8 cellular contexts compared by ENCODE assay signal in genomic region chr7:94375713-94376112, GRCh38. TPM values are rescaled to one million over a fixed set of nuclear protein-coding genes. Genes with fewer than 3 reads are reported as not detected.
DNase-seq lines count a peak whose midpoint lies in the region; ATAC-seq, FAIRE-seq and TF ChIP-seq lines count a peak whose summit lies in the region.
"Had no signal": no experiment of that assay in that cellular context is flagged by ENCODE, and none has a peak within 500 bp of the region (broad histone marks: within the 10 kb centered on the region; RNA-seq: fewer than 3 reads in every experiment).

No MANE protein-coding gene starts in this region.

- H3K4me3 ChIP-seq in epithelial cell of esophagus (ENCODE audit: low read length) (no peak overlapping the region), mucosa of descending colon (no peak overlapping the region), uterus (peak overlapping the region; percentile 14 to 18), small intestine (ENCODE audit: low read depth in 1 of 2, low read length in 2 of 2) (no peak overlapping the region)

- H3K4me1 ChIP-seq in mucosa of descending colon (ENCODE audit: low read depth), result no peaks in the 10 kb centered on the region
- H3K4me1 ChIP-seq in uterus, result peaks cover 0 to 5% of the 10 kb centered on the region in 2 donors
- no peaks in the 10 kb centered on the region for H3K4me1 ChIP-seq in small intestine (ENCODE audit: control insufficient read depth in 2 of 2, insufficient read depth in 1 of 2, low read depth in 1 of 2, low read length in 1 of 2)

- TF ChIP-seq POLR2A in uterus (IDR thresholded peaks at IDR 0.05), result no peak

- WGBS in small intestine, 3 donors, result 33 to 60% (median 34%) methylated on average over 1 of the region's 1 CpG

- H3K27ac ChIP-seq in uterus (peak overlapping the region; percentile 89 to 95), small intestine (ENCODE audit: low read depth in 1 of 2, low read length in 1 of 2) (peak overlapping the region in 1 of 2 donors; percentile 89)

- ATAC-seq in mucosa of descending colon (peak; percentile 52), HG02870 (IDR thresholded peaks at IDR 0.05; ENCODE audit: unreplicated experiment) (no peak)

- intact Hi-C loops in mucosa of descending colon (cut with DNase I, micrococcal nuclease) (no loop called here), uterus (cut with DNase I; ENCODE audit: low total_unique reads) (no loop called here)

- no peaks in the 10 kb centered on the region for H3K9me3 ChIP-seq in mucosa of descending colon
- H3K9me3 ChIP-seq in uterus, result no peaks in the 10 kb centered on the region
- H3K9me3 ChIP-seq in small intestine (ENCODE audit: control insufficient read depth, low read depth), result no peaks in the 10 kb centered on the region

- H3K27me3 ChIP-seq in uterus (no peaks in the 10 kb centered on the region), small intestine (ENCODE audit: control insufficient read depth in 2 of 2, insufficient read depth in 2 of 2, low read length in 2 of 2) (no peaks in the 10 kb centered on the region)

- H3K36me3 ChIP-seq in mucosa of descending colon (ENCODE audit: low read depth) (no peaks in the 10 kb centered on the region), uterus (no peaks in the 10 kb centered on the region), small intestine (ENCODE audit: control insufficient read depth in 2 of 2, insufficient read depth in 2 of 2, low read length in 2 of 2) (no peaks in the 10 kb centered on the region)

- DNase-seq in NCI-H226 (peak; percentile 53), epithelial cell of esophagus (ENCODE audit: low read depth) (peak; percentile 37), mucosa of descending colon (peak in 1 of 3 donors; percentile 23), uterus (peak; percentile 35 to 63), small intestine (no peak), anterior cingulate cortex (lab: John Stamatoyannopoulos, UW) (no peak)
- DNase-seq: activated CD8-positive, alpha-beta memory T cell treated with anti-CD3 and anti-CD28 coated beads for 24 hours had no signal

- TF ChIP-seq CTCF in epithelial cell of esophagus (IDR thresholded peaks at IDR 0.05; ENCODE audit: insufficient read depth, low read depth, low read length, missing control alignments) (no peak), mucosa of descending colon (IDR thresholded peaks at IDR 0.05) (no peak), uterus (IDR thresholded peaks at IDR 0.05) (no peak)

- FAIRE-seq in small intestine (lab: Jason Lieb, UNC), result no peak

RNA-seq across cellular contexts. Expression of gene COL1A2, which starts 19.0 kb away (rescaled TPM):
- total RNA-seq in mucosa of descending colon, result 100 to 1,000 TPM in 2 of 3 donors, 10 to 100 TPM in 1; 35.1 to 176 (median 155) TPM
- over 10,000 TPM in 1 of 4 donors, 100 to 1,000 TPM in 2, 10 to 100 TPM in 1; 59.1 to 10,885 (median 259) TPM for total RNA-seq in uterus
- 10 to 100 TPM in 2 of 3 donors, 1 to 10 TPM in 1; 2.0 to 78.1 (median 10.3) TPM for polyA plus RNA-seq in small intestine

Comparison
In these comparisons a context has a peak if more than half of its experiments do, and no peak if none do; other contexts are left out.
1. DNase-seq: peak in NCI-H226 (single experiment), epithelial cell of esophagus (single experiment) and uterus (2 of 2); none in small intestine (single experiment) and anterior cingulate cortex (0 of 58).
2. H3K4me3 ChIP-seq: peak in uterus (2 of 2); none in epithelial cell of esophagus (single experiment), mucosa of descending colon (single experiment) and small intestine (0 of 2).